In the genomic region with DNA sequence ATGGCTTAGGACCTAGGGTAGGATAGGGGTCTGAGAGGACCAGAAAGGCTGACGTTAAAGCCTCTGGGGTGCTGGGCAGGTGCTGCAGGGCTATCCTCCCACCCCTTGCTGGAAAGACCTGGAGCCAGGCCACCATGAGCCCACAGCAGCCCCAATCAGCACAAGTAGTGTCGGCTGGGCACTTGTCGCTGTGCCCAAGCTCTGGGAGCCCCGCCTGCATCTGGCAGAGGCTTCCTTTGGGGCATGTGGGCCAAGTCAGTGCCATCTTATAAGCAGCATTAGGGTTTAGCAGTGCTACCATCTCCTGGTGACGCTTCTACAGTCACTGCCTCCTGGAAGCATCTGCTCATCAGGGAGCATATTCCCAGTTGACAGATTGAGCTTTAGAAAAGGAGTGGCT, we compare ENCODE assay signal across 17 cellular contexts. TPM values are rescaled to one million over a fixed set of nuclear protein-coding genes. Genes with fewer than 3 reads are reported as not detected.
DNase-seq lines count a peak whose midpoint lies in the region; ATAC-seq and TF ChIP-seq lines count a peak whose summit lies in the region.
"Had no signal": no experiment of that assay in that cellular context is flagged by ENCODE, and none has a peak within 500 bp of the region (broad histone marks: within the 10 kb centered on the region; RNA-seq: fewer than 3 reads in every experiment).

No MANE protein-coding gene starts in this region.

- no peaks in the 10 kb centered on the region for H3K9me3 Mint-ChIP-seq in CD4-positive, alpha-beta T cell
- no peaks in the 10 kb centered on the region for H3K9me3 Mint-ChIP-seq in endothelial cell (ENCODE audit: unreplicated experiment)
- H3K9me3 Mint-ChIP-seq: CD8-positive, alpha-beta T cell; GM23338; HFFc6 had no signal

- H3K27ac Mint-ChIP-seq in CD4-positive, alpha-beta T cell, result peak overlapping the region; percentile 82
- H3K27ac Mint-ChIP-seq in endothelial cell (ENCODE audit: unreplicated experiment), result peak overlapping the region; percentile 18
- H3K27ac Mint-ChIP-seq: GM23338, HFFc6 had no signal

- H3K36me3 ChIP-seq in HEK293 (ENCODE audit: control insufficient read depth in 2 of 2, insufficient read depth in 1 of 2, low read length in 2 of 2) (no peaks in the 10 kb centered on the region), thyroid gland (no peaks in the 10 kb centered on the region)
- H3K36me3 ChIP-seq: BE2C had no signal

- POLR2A ChIA-PET in CD4-positive, alpha-beta T cell (lab: Charles Lee), result interaction anchor here (1.1 to 1.2 kb wide), 2 partner anchors 11 to 127 kb away, joined by 3 read pairs; no protein-coding TSS in a partner anchor
- POLR2A ChIA-PET in HEK293 (lab: Yijun Ruan, JAX), result no interaction called here

- H3K4me3 Mint-ChIP-seq in CD4-positive, alpha-beta T cell, result no peak overlapping the region
- no peak overlapping the region for H3K4me3 Mint-ChIP-seq in endothelial cell (ENCODE audit: unreplicated experiment)
- H3K4me3 Mint-ChIP-seq: CD8-positive, alpha-beta T cell; GM23338; HFFc6 had no signal

- CTCF ChIA-PET in CD4-positive, alpha-beta T cell (lab: Charles Lee), result no interaction called here
- CTCF ChIA-PET in HEK293 (lab: Yijun Ruan, JAX), result no interaction called here

- peaks cover 67% of the 10 kb centered on the region for H3K36me3 Mint-ChIP-seq in CD4-positive, alpha-beta T cell (ENCODE audit: low read depth)
- H3K36me3 Mint-ChIP-seq in endothelial cell (ENCODE audit: low read depth, unreplicated experiment), result peaks cover 9% of the 10 kb centered on the region

- H3K9me3 ChIP-seq in CD4-positive, alpha-beta T cell (ENCODE audit: control insufficient read depth, low read length), result no peaks in the 10 kb centered on the region
- H3K9me3 ChIP-seq in HEK293 (ENCODE audit: control insufficient read depth, insufficient read depth, low read depth, low read length), result no peaks in the 10 kb centered on the region
- no peaks in the 10 kb centered on the region for H3K9me3 ChIP-seq in thyroid gland
- H3K9me3 ChIP-seq: BE2C had no signal

- intact Hi-C loops in CD4-positive, alpha-beta T cell (cut with DNase I, micrococcal nuclease), result no loop called here
- intact Hi-C loops in thyroid gland (cut with DNase I), result no loop called here

- no peak for TF ChIP-seq POLR2A in thyroid gland (IDR thresholded peaks at IDR 0.05)

- H3K4me3 ChIP-seq in HEK293 (ENCODE audit: low read depth, low read length) (no peak overlapping the region), thyroid gland (replicated peaks in 1 of 3) (no peak overlapping the region)
- H3K4me3 ChIP-seq: GM23338 had no signal

- H3K27ac ChIP-seq in CD4-positive, alpha-beta T cell (ENCODE audit: low read depth, low read length), result no peak overlapping the region
- H3K27ac ChIP-seq in HEK293 (ENCODE audit: extremely low read depth, low read depth, low read length) (no peak overlapping the region), thyroid gland (no peak overlapping the region)

- TF ChIP-seq CTCF in CD4-positive, alpha-beta T cell (IDR thresholded peaks at IDR 0.05), result no peak
- TF ChIP-seq CTCF in HEK293 (tag by site-specific recombination; IDR thresholded peaks at IDR 0.05) (no peak), endothelial cell (IDR thresholded peaks at IDR 0.05; ENCODE audit: unreplicated experiment) (no peak), thyroid gland (IDR thresholded peaks at IDR 0.05) (no peak)

- DNase-seq in CD4-positive, alpha-beta T cell, result peak in 1 of 10 experiments; percentile 16
- DNase-seq in endothelial cell (ENCODE audit: low spot score), result no peak
- DNase-seq in mesenteric fat pad (ENCODE audit: low spot score), result peak; percentile 60
- no peak for DNase-seq in AML-193 (lab: John Stamatoyannopoulos, UW)
- no peak for DNase-seq in thyroid gland
- DNase-seq in 8988T, result no peak
- DNase-seq: BE2C, HFFc6, KG1, NCI-H1048, NCI-H187 treated with DMSO at 0.1 percent for 48 hours, NCI-H524, PC-3 had no signal

- no peaks in the 10 kb centered on the region for H3K4me1 ChIP-seq in HEK293 (ENCODE audit: control insufficient read depth, insufficient read depth, low read length)
- H3K4me1 ChIP-seq in thyroid gland, result peaks cover 55 to 79% of the 10 kb centered on the region in 2 donors
- H3K4me1 ChIP-seq: BE2C had no signal

- 85 to 93% methylated on average over 3 of the region's 5 CpGs for WGBS in thyroid gland, 2 donors

- H3K4me1 Mint-ChIP-seq in CD4-positive, alpha-beta T cell (ENCODE audit: low read depth), result peaks cover 69% of the 10 kb centered on the region
- H3K4me1 Mint-ChIP-seq in endothelial cell (ENCODE audit: unreplicated experiment), result peaks cover 16% of the 10 kb centered on the region
- H3K4me1 Mint-ChIP-seq: GM23338 had no signal

- no peaks in the 10 kb centered on the region for H3K27me3 Mint-ChIP-seq in CD4-positive, alpha-beta T cell
- H3K27me3 Mint-ChIP-seq in endothelial cell (ENCODE audit: unreplicated experiment), result peaks cover 7% of the 10 kb centered on the region

- no peaks in the 10 kb centered on the region for H3K27me3 ChIP-seq in CD4-positive, alpha-beta T cell (ENCODE audit: control insufficient read depth, insufficient read depth, low read length)
- no peaks in the 10 kb centered on the region for H3K27me3 ChIP-seq in thyroid gland
- H3K27me3 ChIP-seq: BE2C had no signal

- no peak for ATAC-seq in CD4-positive, alpha-beta T cell (ENCODE audit: poor library complexity)
- no peak for ATAC-seq in HG03342 (IDR thresholded peaks at IDR 0.05; ENCODE audit: unreplicated experiment)
- ATAC-seq: CD8-positive, alpha-beta T cell; GM23338; PC-3 had no signal

TF ChIP-seq in HEK293, 187 proteins besides CTCF, POLR2A, EP300 and RAD21:
- TF ChIP-seq GLIS2 (tag by site-specific recombination; IDR thresholded peaks at IDR 0.05) (no peak), ZNF555 (tag by site-specific recombination; conservative IDR thresholded peaks at IDR 0.05) (no peak), SCRT1 (tag by site-specific recombination; IDR thresholded peaks at IDR 0.05; ENCODE audit: borderline replicate concordance) (peak; percentile 68), ZNF561 (tag by site-specific recombination; IDR thresholded peaks at IDR 0.05; ENCODE audit: borderline replicate concordance) (no peak), SCRT2 (tag by site-specific recombination; IDR thresholded peaks at IDR 0.05) (peak; percentile 74)
- TF ChIP-seq, protein P1, sequence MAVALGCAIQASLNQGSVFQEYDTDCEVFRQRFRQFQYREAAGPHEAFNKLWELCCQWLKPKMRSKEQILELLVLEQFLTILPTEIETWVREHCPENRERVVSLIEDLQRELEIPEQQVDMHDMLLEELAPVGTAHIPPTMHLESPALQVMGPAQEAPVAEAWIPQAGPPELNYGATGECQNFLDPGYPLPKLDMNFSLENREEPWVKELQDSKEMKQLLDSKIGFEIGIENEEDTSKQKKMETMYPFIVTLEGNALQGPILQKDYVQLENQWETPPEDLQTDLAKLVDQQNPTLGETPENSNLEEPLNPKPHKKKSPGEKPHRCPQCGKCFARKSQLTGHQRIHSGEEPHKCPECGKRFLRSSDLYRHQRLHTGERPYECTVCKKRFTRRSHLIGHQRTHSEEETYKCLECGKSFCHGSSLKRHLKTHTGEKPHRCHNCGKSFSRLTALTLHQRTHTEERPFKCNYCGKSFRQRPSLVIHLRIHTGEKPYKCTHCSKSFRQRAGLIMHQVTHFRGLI (tag by site-specific recombination; IDR thresholded peaks at IDR 0.05), result no peak
TF ChIP-seq in HEK293: peak in this region for 2.

RNA-seq across cellular contexts. Expression of gene MAN1C1, which starts 31.3 kb away (rescaled TPM):
- 10 to 100 TPM; 44.4 to 46.9 TPM for total RNA-seq in CD4-positive, alpha-beta T cell
- total RNA-seq in endothelial cell (ENCODE audit: unreplicated experiment) (29.1 TPM), mesenteric fat pad (21.9 TPM), thyroid gland (10 to 100 TPM; 28.1 to 60.4 (median 32.7) TPM)
